Comparison of ENCODE assay signal across 25 cellular contexts in the genomic region with DNA sequence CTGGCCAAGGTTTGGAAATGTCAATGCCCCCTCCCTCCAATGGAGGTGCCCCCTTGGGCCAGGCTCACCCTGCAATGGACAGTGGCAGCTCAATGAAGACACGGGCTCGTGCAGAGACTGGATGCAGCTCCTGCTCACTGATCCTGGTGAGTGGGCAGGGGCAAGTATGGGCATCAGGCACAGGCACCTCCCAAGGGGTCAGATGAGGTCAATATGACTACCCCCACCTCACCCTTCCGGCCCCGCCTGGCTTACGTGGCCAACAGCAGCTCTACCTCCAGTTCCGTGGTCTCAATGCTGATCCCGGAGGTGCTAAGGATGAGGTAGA. TPM values are rescaled to one million over a fixed set of nuclear protein-coding genes. Genes with fewer than 3 reads are reported as not detected.
A peak's percentile ranks its signal among the peaks of the same experiment; 100 is the strongest.
DNase-seq lines count a peak whose midpoint lies in the region; ATAC-seq, FAIRE-seq and TF ChIP-seq lines count a peak whose summit lies in the region.
"Had no signal": no experiment of that assay in that cellular context is flagged by ENCODE, and none has a peak within 500 bp of the region (broad histone marks: within the 10 kb centered on the region; RNA-seq: fewer than 3 reads in every experiment).

No MANE protein-coding gene starts in this region.

- DNase-seq in cardiac septum (ENCODE audit: low spot score): peak; percentile 73
- no peak for DNase-seq in Right ventricle myocardium superior
- peak; percentile 48 for DNase-seq in islet precursor cell
- DNase-seq in osteoblast (ENCODE audit: insufficient read length, low spot score, missing footprints): peak; percentile 31
- DNase-seq in stimulated activated effector memory CD8-positive, alpha-beta T cell treated with anti-CD3 and anti-CD28 coated beads, Interleukin-12 subunit alpha, Interleukin-12 subunit beta, amount 100 ng/mL, for 72 hours (ENCODE audit: low spot score in 2 of 2): no peak
- DNase-seq in HTR-8/SVneo (ENCODE audit: insufficient read length, low spot score): no peak
- no peak for DNase-seq in EL
- DNase-seq: ACHN; BE2C; C1 segment of cervical spinal cord; CD4-positive, CD25-positive, alpha-beta regulatory T cell; COR-L47; DMS 273 treated with DMSO at 0.1 percent for 48 hours; DMS53; DND-41; HFFc6 had no signal

- intact Hi-C loops in cardiac septum (cut with DNase I) (no loop called here), Right ventricle myocardium superior (cut with DNase I) (no loop called here)

- H3K79me2 ChIP-seq in osteoblast (ENCODE audit: insufficient read depth, low read length): peaks cover 5% of the 10 kb centered on the region

- H3K36me3 ChIP-seq in osteoblast (ENCODE audit: insufficient read depth, low read length): peaks cover 79% of the 10 kb centered on the region
- H3K36me3 ChIP-seq: BE2C had no signal

- no peaks in the 10 kb centered on the region for H3K27me3 ChIP-seq in osteoblast (ENCODE audit: insufficient read depth, low read length)

- peaks cover 10% of the 10 kb centered on the region for H4K20me1 ChIP-seq in osteoblast (ENCODE audit: insufficient read depth, low read length)

- no peaks in the 10 kb centered on the region for H3K4me1 ChIP-seq in osteoblast (ENCODE audit: insufficient read depth, low read length)
- H3K4me1 ChIP-seq: BE2C had no signal

- no peak overlapping the region for H3K4me2 ChIP-seq in osteoblast (ENCODE audit: insufficient read depth, low read length)
- H3K4me2 ChIP-seq: GM23338 had no signal

- no peak overlapping the region for H3K27ac ChIP-seq in osteoblast (ENCODE audit: low read depth, low read length)

- H3K9me3 ChIP-seq in osteoblast (ENCODE audit: low read depth, low read length): no peaks in the 10 kb centered on the region
- H3K9me3 ChIP-seq: BE2C had no signal

- ATAC-seq in Right ventricle myocardium superior (ENCODE audit: poor library complexity): no peak
- ATAC-seq in stimulated activated effector memory CD8-positive, alpha-beta T cell treated with anti-CD3 and anti-CD28 coated beads, Interleukin-12 subunit alpha, Interleukin-12 subunit beta, amount 100 ng/mL, for 72 hours: no peak
- ATAC-seq: GM23338, HCT116, HepG2 had no signal

- no peak overlapping the region for H2AFZ ChIP-seq in osteoblast (ENCODE audit: low read length)
- H2AFZ ChIP-seq: GM23338 had no signal

- H3K36me3 Mint-ChIP-seq in stimulated activated effector memory CD8-positive, alpha-beta T cell treated with anti-CD3 and anti-CD28 coated beads, Interleukin-12 subunit alpha, Interleukin-12 subunit beta, amount 100 ng/mL, for 72 hours: no peaks in the 10 kb centered on the region
- H3K36me3 Mint-ChIP-seq: CD4-positive, CD25-positive, alpha-beta regulatory T cell; CD8-positive, alpha-beta memory T cell had no signal

- H3K27ac Mint-ChIP-seq in stimulated activated effector memory CD8-positive, alpha-beta T cell treated with anti-CD3 and anti-CD28 coated beads, Interleukin-12 subunit alpha, Interleukin-12 subunit beta, amount 100 ng/mL, for 72 hours: peak overlapping the region; percentile 30
- H3K27ac Mint-ChIP-seq: CD4-positive, CD25-positive, alpha-beta regulatory T cell; CD8-positive, alpha-beta memory T cell; GM23338; HFFc6 had no signal

- no peak overlapping the region for H3K4me3 Mint-ChIP-seq in stimulated activated effector memory CD8-positive, alpha-beta T cell treated with anti-CD3 and anti-CD28 coated beads, Interleukin-12 subunit alpha, Interleukin-12 subunit beta, amount 100 ng/mL, for 72 hours
- H3K4me3 Mint-ChIP-seq: CD4-positive, CD25-positive, alpha-beta regulatory T cell; CD8-positive, alpha-beta memory T cell; GM23338; HFFc6 had no signal

- no peak for TF ChIP-seq CTCF in osteoblast (IDR thresholded peaks at IDR 0.05; ENCODE audit: extremely low read depth, low read depth, low read length)

- H3K4me1 Mint-ChIP-seq in stimulated activated effector memory CD8-positive, alpha-beta T cell treated with anti-CD3 and anti-CD28 coated beads, Interleukin-12 subunit alpha, Interleukin-12 subunit beta, amount 100 ng/mL, for 72 hours: no peaks in the 10 kb centered on the region
- H3K4me1 Mint-ChIP-seq: CD8-positive, alpha-beta memory T cell; GM23338 had no signal

- no peaks in the 10 kb centered on the region for H3K9me3 Mint-ChIP-seq in stimulated activated effector memory CD8-positive, alpha-beta T cell treated with anti-CD3 and anti-CD28 coated beads, Interleukin-12 subunit alpha, Interleukin-12 subunit beta, amount 100 ng/mL, for 72 hours
- H3K9me3 Mint-ChIP-seq: CD4-positive, CD25-positive, alpha-beta regulatory T cell; CD8-positive, alpha-beta memory T cell; GM23338; HFFc6 had no signal

- FAIRE-seq in HTR-8/SVneo (lab: Jason Lieb, UNC): no peak
- FAIRE-seq: A204.1, G401.6, GM12891, GM18507, H54, HepG2 had no signal

- no peak overlapping the region for H3K4me3 ChIP-seq in osteoblast (ENCODE audit: insufficient read depth, low read length)
- H3K4me3 ChIP-seq: GM23338 had no signal

RNA-seq across cellular contexts. Expression of gene ITGA7, which starts 13.6 kb away (rescaled TPM):
- total RNA-seq in cardiac septum (806 TPM), Right ventricle myocardium superior (437 TPM), osteoblast (22.4 and 24.8 TPM in 2 replicates)

RNA-seq across cellular contexts. Expression of gene BLOC1S1, which starts 21.7 kb away (rescaled TPM):
- 97.7 TPM for total RNA-seq in cardiac septum
- 119 TPM for total RNA-seq in Right ventricle myocardium superior
- 46.0 and 59.4 TPM in 2 replicates for total RNA-seq in osteoblast

RNA-seq across cellular contexts. Expression of gene RDH5, which starts 26.0 kb away (rescaled TPM):
- total RNA-seq in cardiac septum (26.3 TPM), Right ventricle myocardium superior (10.1 TPM), osteoblast (27.7 and 32.2 TPM in 2 replicates)

RNA-seq across cellular contexts. Expression of gene CD63, which starts 34.7 kb away (rescaled TPM):
- 914 TPM for total RNA-seq in cardiac septum
- total RNA-seq in Right ventricle myocardium superior: 723 TPM
- 3,072 and 3,128 TPM in 2 replicates for total RNA-seq in osteoblast

RNA-seq across cellular contexts. Expression of gene GDF11, which starts 48.8 kb away (rescaled TPM):
- total RNA-seq in cardiac septum (18.0 TPM), Right ventricle myocardium superior (6.0 TPM), osteoblast (4.1 and 4.3 TPM in 2 replicates)

Comparison
In these comparisons a context has a peak if more than half of its experiments do, and no peak if none do; other contexts are left out.
1. DNase-seq: peak in cardiac septum (single experiment), islet precursor cell (single experiment) and osteoblast (single experiment); none in Right ventricle myocardium superior (single experiment), stimulated activated effector memory CD8-positive, alpha-beta T cell treated with anti-CD3 and anti-CD28 coated beads, Interleukin-12 subunit alpha, Interleukin-12 subunit beta, amount 100 ng/mL, for 72 hours (0 of 2), HTR-8/SVneo (single experiment) and EL (single experiment).
2. RNA of gene ITGA7, which starts 13.6 kb away (total RNA-seq): 806 TPM in cardiac septum (single experiment) and 437 TPM in Right ventricle myocardium superior (single experiment); 22.4 to 24.8 TPM in osteoblast; every median in the first group is over 10 times any median in the second.